ENCODE assay signal across 17 cellular contexts in the genomic region with DNA sequence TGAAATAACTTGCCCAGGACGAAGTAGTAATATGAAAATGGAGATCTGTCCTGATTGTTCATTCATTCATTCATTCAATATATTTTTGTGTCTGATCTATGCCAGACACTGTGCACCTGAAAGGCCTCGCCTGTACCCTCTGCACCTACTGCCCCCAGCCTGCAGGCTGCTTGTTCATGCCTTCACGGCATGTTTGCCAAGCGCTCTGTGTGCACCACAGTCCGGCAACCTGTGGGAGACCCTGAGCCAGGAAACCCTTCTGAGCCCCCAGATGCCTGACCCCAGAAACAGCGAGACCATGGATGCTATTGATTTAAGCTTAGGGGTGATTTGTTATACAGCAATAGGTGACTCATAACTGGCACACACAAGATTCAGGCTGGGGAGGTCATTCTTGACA.
"Had no signal": no experiment of that assay in that cellular context is flagged by ENCODE, and none has a peak within 500 bp of the region (broad histone marks: within the 10 kb centered on the region; RNA-seq: fewer than 3 reads in every experiment).

No MANE protein-coding gene starts in this region.

- H3K27me3 ChIP-seq: neutrophil, tibial artery had no signal

- H3K4me3 Mint-ChIP-seq: activated CD4-positive, alpha-beta T cell treated with anti-CD3 and anti-CD28 coated beads for 36 hours; activated naive CD4-positive, alpha-beta T cell treated with anti-CD3 and anti-CD28 coated beads, Interleukin-2, amount 50 U/mL, for 24 hours; activated T-cell treated with anti-CD3 and anti-CD28 coated beads, Interleukin-2, amount 50 U/mL, for 4 hours; natural killer cell had no signal

- H3K36me3 ChIP-seq: esophagus squamous epithelium, lower lobe of right lung, neutrophil, tibial artery, WERI-Rb-1 had no signal

- ATAC-seq: activated CD4-positive, alpha-beta T cell treated with anti-CD3 and anti-CD28 coated beads for 36 hours; activated T-cell treated with anti-CD3 and anti-CD28 coated beads, Interleukin-2, amount 50 U/mL, for 4 hours; left cardiac atrium; lower lobe of right lung; natural killer cell had no signal

- H3K4me3 ChIP-seq: esophagus squamous epithelium, lower lobe of right lung, tibial artery had no signal

- H3K36me3 Mint-ChIP-seq: natural killer cell had no signal

- H3K4me1 ChIP-seq: lower lobe of right lung had no signal

- H3K27ac Mint-ChIP-seq: natural killer cell had no signal

- DNase-seq: activated CD4-positive, alpha-beta T cell treated with anti-CD3 and anti-CD28 coated beads for 36 hours; activated CD4-positive, alpha-beta T cell treated with anti-CD3 and anti-CD28 coated beads, Interleukin-2, amount 50 U/mL, for 48 hours; activated gamma-delta T cell; activated T-cell treated with anti-CD3 and anti-CD28 coated beads, Interleukin-2, amount 50 U/mL, for 4 hours; amniotic stem cell; dermis blood vessel endothelial cell; effector memory CD4-positive, alpha-beta T cell; esophagus squamous epithelium; left cardiac atrium; lower lobe of right lung; natural killer cell; stimulated activated naive CD4-positive, alpha-beta T cell; substantia nigra; tibial artery; WERI-Rb-1 had no signal

- H3K27ac ChIP-seq: esophagus squamous epithelium, lower lobe of right lung, neutrophil, tibial artery, WERI-Rb-1 had no signal

- H3K27me3 Mint-ChIP-seq: activated CD4-positive, alpha-beta T cell treated with anti-CD3 and anti-CD28 coated beads for 36 hours; activated naive CD4-positive, alpha-beta T cell treated with anti-CD3 and anti-CD28 coated beads, Interleukin-2, amount 50 U/mL, for 24 hours had no signal

- H3K9me3 ChIP-seq: lower lobe of right lung, neutrophil had no signal

- H3K9me3 Mint-ChIP-seq: activated naive CD4-positive, alpha-beta T cell treated with anti-CD3 and anti-CD28 coated beads, Interleukin-2, amount 50 U/mL, for 24 hours had no signal
